ENCODE assay signal across 8 cellular contexts in genomic region chr13:48562296-48563066, GRCh38. TPM values are rescaled to one million over a fixed set of nuclear protein-coding genes. Genes with fewer than 3 reads are reported as not detected.
DNase-seq lines count a peak whose midpoint lies in the region; ATAC-seq and TF ChIP-seq lines count a peak whose summit lies in the region.

No MANE protein-coding gene starts in this region.

- TF ChIP-seq POLR2A in vagina (IDR thresholded peaks at IDR 0.05): no peak

- peak; percentile 98 for ATAC-seq in GM21529 (IDR thresholded peaks at IDR 0.05; ENCODE audit: unreplicated experiment)

- no peaks in the 10 kb centered on the region for H3K36me3 ChIP-seq in vagina

- TF ChIP-seq CTCF in vagina (IDR thresholded peaks at IDR 0.05): no peak

- H3K4me1 ChIP-seq in vagina: peaks cover 12% of the 10 kb centered on the region

- no peaks in the 10 kb centered on the region for H3K9me3 ChIP-seq in vagina

- no peak overlapping the region for H3K27ac ChIP-seq in vagina

- DNase-seq in GDM1 (lab: John Stamatoyannopoulos, UW): peak; percentile 82
- DNase-seq in LHCN-M2 (ENCODE audit: low read depth): peak; percentile 63
- DNase-seq in activated T-cell treated with anti-CD3 and anti-CD28 coated beads for 4 hours: peak; percentile 49
- DNase-seq in stimulated activated CD4-positive, alpha-beta T cell treated with anti-CD3 and anti-CD28 coated beads, Interleukin-12 subunit alpha, Interleukin-12 subunit beta, amount 100 ng/mL, for 4 hours: peak; percentile 17
- DNase-seq in vagina (ENCODE audit: extremely low spot score in 2 of 2): no peak
- no peak for DNase-seq in NCI-H446 (lab: John Stamatoyannopoulos, UW)
- no peak for DNase-seq in SHP77 (lab: John Stamatoyannopoulos, UW)

- intact Hi-C loops in vagina (cut with DNase I): no loop called here

- no peaks in the 10 kb centered on the region for H3K27me3 ChIP-seq in vagina

- no peak overlapping the region for H3K4me3 ChIP-seq in vagina

RNA-seq across cellular contexts. Expression of gene RCBTB2, which starts 29.6 kb away (rescaled TPM):
- 21.0 and 22.2 TPM in 2 replicates for total RNA-seq in LHCN-M2 (2014; rRNA removed)
- 7.8 TPM for polyA plus RNA-seq in LHCN-M2 (2012)
- total RNA-seq in vagina: 14.7 TPM

Comparison
In these comparisons a context has a peak if more than half of its experiments do, and no peak if none do; other contexts are left out.
1. DNase-seq: peak in GDM1 (single experiment), LHCN-M2 (single experiment), activated T-cell treated with anti-CD3 and anti-CD28 coated beads for 4 hours (single experiment) and stimulated activated CD4-positive, alpha-beta T cell treated with anti-CD3 and anti-CD28 coated beads, Interleukin-12 subunit alpha, Interleukin-12 subunit beta, amount 100 ng/mL, for 4 hours (single experiment); none in vagina (0 of 2), NCI-H446 (0 of 2) and SHP77 (0 of 2).